8 cellular contexts compared by ENCODE assay signal in genomic region chr17:42049834-42050359, GRCh38. TPM values are rescaled to one million over a fixed set of nuclear protein-coding genes. Genes with fewer than 3 reads are reported as not detected.
DNase-seq lines count a peak whose midpoint lies in the region; ATAC-seq and TF ChIP-seq lines count a peak whose summit lies in the region.

No MANE protein-coding gene starts in this region.

- no peaks in the 10 kb centered on the region for H3K36me3 ChIP-seq in CD4-positive, CD25-positive, alpha-beta regulatory T cell (ENCODE audit: control insufficient read depth, insufficient read depth, low read length)
- H3K36me3 ChIP-seq in MM.1S (replicated peaks; ENCODE audit: insufficient read depth, low read length) (no peaks in the 10 kb centered on the region), endocrine pancreas (ENCODE audit: control insufficient read depth, insufficient read depth, low read length) (no peaks in the 10 kb centered on the region)

- H3K27me3 Mint-ChIP-seq in CD4-positive, CD25-positive, alpha-beta regulatory T cell, result peaks cover 49% of the 10 kb centered on the region
- H3K27me3 Mint-ChIP-seq in nephron (ENCODE audit: low read depth), result peaks cover 35% of the 10 kb centered on the region

- TF ChIP-seq CTCF in MM.1S (IDR thresholded peaks at IDR 0.05; ENCODE audit: low read length) (no peak), nephron (IDR thresholded peaks at IDR 0.05; ENCODE audit: unreplicated experiment in 3 of 3) (no peak)

- H3K27me3 ChIP-seq in CD4-positive, CD25-positive, alpha-beta regulatory T cell (ENCODE audit: control insufficient read depth, insufficient read depth, low read length), result peaks cover 11% of the 10 kb centered on the region
- H3K27me3 ChIP-seq in MM.1S (replicated peaks; ENCODE audit: insufficient read depth, low read length), result peaks cover 42% of the 10 kb centered on the region
- no peaks in the 10 kb centered on the region for H3K27me3 ChIP-seq in endocrine pancreas (ENCODE audit: control insufficient read depth, insufficient read depth, low read length)

- H3K9me3 ChIP-seq in CD4-positive, CD25-positive, alpha-beta regulatory T cell (ENCODE audit: control insufficient read depth in 2 of 2, low read length in 2 of 2), result no peaks in the 10 kb centered on the region
- H3K9me3 ChIP-seq in MM.1S (replicated peaks; ENCODE audit: insufficient read depth, low read length) (no peaks in the 10 kb centered on the region), endocrine pancreas (ENCODE audit: control insufficient read depth, low read length) (no peaks in the 10 kb centered on the region)

- no peaks in the 10 kb centered on the region for H4K20me1 ChIP-seq in MM.1S (ENCODE audit: insufficient read depth, low read length)

- peak overlapping the region; percentile 35 to 88 (median 86) for H3K4me3 Mint-ChIP-seq in CD4-positive, CD25-positive, alpha-beta regulatory T cell
- H3K4me3 Mint-ChIP-seq in nephron, result peak overlapping the region; percentile 88 to 91 (median 91)

- peaks cover 0 to 3% (median 0%) of the 10 kb centered on the region in 7 donors for H3K9me3 Mint-ChIP-seq in CD4-positive, CD25-positive, alpha-beta regulatory T cell
- no peaks in the 10 kb centered on the region for H3K9me3 Mint-ChIP-seq in nephron

- no peaks in the 10 kb centered on the region for H3K79me2 ChIP-seq in MM.1S (ENCODE audit: low read length)

- peak overlapping the region in 1 of 3 donors; percentile 59 for H3K27ac Mint-ChIP-seq in CD4-positive, CD25-positive, alpha-beta regulatory T cell
- peak overlapping the region; percentile 60 to 82 (median 76) for H3K27ac Mint-ChIP-seq in nephron

- peaks cover 0 to 11% (median 3%) of the 10 kb centered on the region in 4 donors for H3K4me1 Mint-ChIP-seq in CD4-positive, CD25-positive, alpha-beta regulatory T cell
- peaks cover 1% of the 10 kb centered on the region for H3K4me1 Mint-ChIP-seq in nephron

- no peak for DNase-seq in CD4-positive, CD25-positive, alpha-beta regulatory T cell
- DNase-seq in MM.1S (no peak), ureter (ENCODE audit: low spot score) (no peak), DMS53 treated with DMSO at 0.1 percent for 48 hours (lab: John Stamatoyannopoulos, UW; ENCODE audit: unreplicated experiment) (no peak), SKM-1 treated with dmso at 0.1 percent for 144 hours (lab: John Stamatoyannopoulos, UW; ENCODE audit: unreplicated experiment) (no peak)

- peaks cover 11% of the 10 kb centered on the region for H3K4me1 ChIP-seq in CD4-positive, CD25-positive, alpha-beta regulatory T cell (ENCODE audit: control insufficient read depth, insufficient read depth, low read length, poor library complexity, severe bottlenecking)
- H3K4me1 ChIP-seq in MM.1S (ENCODE audit: low read length) (no peaks in the 10 kb centered on the region), endocrine pancreas (ENCODE audit: control insufficient read depth, insufficient read depth, low read length) (no peaks in the 10 kb centered on the region)

- H3K4me3 ChIP-seq in CD4-positive, CD25-positive, alpha-beta regulatory T cell (ENCODE audit: low read depth, low read length), result peak overlapping the region; percentile 13
- H3K4me3 ChIP-seq in MM.1S (ENCODE audit: low read length) (peak overlapping the region; percentile 52), endocrine pancreas (ENCODE audit: control insufficient read depth, insufficient read depth, low read length) (peak overlapping the region; percentile 40)

- H3F3A ChIP-seq in MM.1S (ENCODE audit: insufficient read depth, low read length), result no peaks in the 10 kb centered on the region

- peak overlapping the region; percentile 60 for H2AFZ ChIP-seq in MM.1S (ENCODE audit: low read length)

- no peaks in the 10 kb centered on the region for H3K36me3 Mint-ChIP-seq in CD4-positive, CD25-positive, alpha-beta regulatory T cell
- H3K36me3 Mint-ChIP-seq in nephron (ENCODE audit: low read depth), result no peaks in the 10 kb centered on the region

- H3K9ac ChIP-seq in MM.1S (ENCODE audit: low read length) (peak overlapping the region; percentile 24; the same call in 1 of the 2 replicates), endocrine pancreas (ENCODE audit: control insufficient read depth, insufficient read depth, low read length) (peak overlapping the region; percentile 95)

- H3K9me2 ChIP-seq in MM.1S (replicated peaks; ENCODE audit: insufficient read depth, low read length), result no peaks in the 10 kb centered on the region

- no peak overlapping the region for H3K27ac ChIP-seq in CD4-positive, CD25-positive, alpha-beta regulatory T cell (ENCODE audit: insufficient read depth, low read length, poor library complexity, severe bottlenecking)
- no peak overlapping the region for H3K27ac ChIP-seq in MM.1S (ENCODE audit: low read length)

- H3K4me2 ChIP-seq in MM.1S (ENCODE audit: low read depth, low read length), result peak overlapping the region; percentile 64

- ATAC-seq in CD4-positive, CD25-positive, alpha-beta regulatory T cell (ENCODE audit: low read depth in 2 of 2), result no peak
- no peak for ATAC-seq in HG02884 (IDR thresholded peaks at IDR 0.05; ENCODE audit: unreplicated experiment)

RNA-seq across cellular contexts. Expression of gene C17orf113, which starts 0.5 kb away (rescaled TPM):
- 0.27 TPM for total RNA-seq in CD4-positive, CD25-positive, alpha-beta regulatory T cell
- polyA plus RNA-seq in CD4-positive, CD25-positive, alpha-beta regulatory T cell, result under 1 TPM; 0.09 to 0.46 (median 0.38) TPM
- 1.9 TPM for total RNA-seq in ureter

RNA-seq across cellular contexts. Expression of gene NKIRAS2, which starts 30.0 kb away (rescaled TPM):
- 14.6 TPM for total RNA-seq in CD4-positive, CD25-positive, alpha-beta regulatory T cell
- 10 to 100 TPM; 21.8 to 25.8 (median 23.0) TPM for polyA plus RNA-seq in CD4-positive, CD25-positive, alpha-beta regulatory T cell
- 20.8 TPM for total RNA-seq in ureter

RNA-seq across cellular contexts. Expression of gene DNAJC7, which starts 32.7 kb away (rescaled TPM):
- total RNA-seq in CD4-positive, CD25-positive, alpha-beta regulatory T cell, result 149 TPM
- 10 to 100 TPM; 53.3 to 80.7 (median 67.2) TPM for polyA plus RNA-seq in CD4-positive, CD25-positive, alpha-beta regulatory T cell
- total RNA-seq in ureter, result 111 TPM

RNA-seq across cellular contexts. Expression of gene ZNF385C, which starts 48.4 kb away (rescaled TPM):
- total RNA-seq in CD4-positive, CD25-positive, alpha-beta regulatory T cell, result not detected
- under 1 TPM in 1 of 4 donors, not detected in 3; 0.21 TPM for polyA plus RNA-seq in CD4-positive, CD25-positive, alpha-beta regulatory T cell
- 1.2 TPM for total RNA-seq in ureter
